9 cellular contexts compared by ENCODE assay signal in genomic region chr14:91573528-91573893, GRCh38.
DNase-seq lines count a peak whose midpoint lies in the region; ATAC-seq and TF ChIP-seq lines count a peak whose summit lies in the region.
"Had no signal": no experiment of that assay in that cellular context is flagged by ENCODE, and none has a peak within 500 bp of the region (broad histone marks: within the 10 kb centered on the region; RNA-seq: fewer than 3 reads in every experiment).

No MANE protein-coding gene starts in this region.

- H3K36me3 ChIP-seq in hepatocyte (replicated peaks; ENCODE audit: insufficient read depth, low read depth), result no peaks in the 10 kb centered on the region

- CTCF ChIA-PET in activated CD4-positive, alpha-beta memory T cell treated with anti-CD3 and anti-CD28 coated beads, Interleukin-2, amount 10 ng/mL, durations not matched to agents 7 days and 5 days (lab: Charles Lee), result interaction anchor here (0.6 kb wide), 1 partner anchor 594 kb away, joined by 3 read pairs; no protein-coding TSS in a partner anchor

- H4K20me1 ChIP-seq in hepatocyte (ENCODE audit: insufficient read depth, poor library complexity, severe bottlenecking), result no peaks in the 10 kb centered on the region

- H3K79me2 ChIP-seq in hepatocyte, result no peaks in the 10 kb centered on the region

- TF ChIP-seq CTCF in hepatocyte (IDR thresholded peaks at IDR 0.05; ENCODE audit: poor library complexity), result no peak

- H3K27ac ChIP-seq in hepatocyte, result no peak overlapping the region

- H2AFZ ChIP-seq in hepatocyte, result no peak overlapping the region

- ATAC-seq in stimulated activated effector memory CD8-positive, alpha-beta T cell treated with anti-CD3 and anti-CD28 coated beads, Interleukin-12 subunit alpha, Interleukin-12 subunit beta, amount 100 ng/mL, for 72 hours, result no peak
- ATAC-seq in GM21390 (IDR thresholded peaks at IDR 0.05; ENCODE audit: unreplicated experiment), result no peak

- peak overlapping the region; percentile 86 for H3K4me3 Mint-ChIP-seq in activated CD4-positive, alpha-beta T cell treated with anti-CD3 and anti-CD28 coated beads, Interleukin-2, amount 10 ng/mL, durations not matched to agents 24 days and 14 days
- H3K4me3 Mint-ChIP-seq in activated CD4-positive, alpha-beta memory T cell treated with anti-CD3 and anti-CD28 coated beads, Interleukin-2, amount 10 ng/mL, durations not matched to agents 7 days and 5 days, result peak overlapping the region; percentile 64
- H3K4me3 Mint-ChIP-seq in stimulated activated effector memory CD8-positive, alpha-beta T cell treated with anti-CD3 and anti-CD28 coated beads, Interleukin-12 subunit alpha, Interleukin-12 subunit beta, amount 100 ng/mL, for 72 hours, result peak overlapping the region; percentile 76

- peaks cover 13% of the 10 kb centered on the region for H3K27me3 ChIP-seq in hepatocyte

- H3K36me3 Mint-ChIP-seq in activated CD4-positive, alpha-beta T cell treated with anti-CD3 and anti-CD28 coated beads, Interleukin-2, amount 10 ng/mL, durations not matched to agents 24 days and 14 days (ENCODE audit: low read depth), result no peaks in the 10 kb centered on the region
- H3K36me3 Mint-ChIP-seq in activated CD4-positive, alpha-beta memory T cell treated with anti-CD3 and anti-CD28 coated beads, Interleukin-2, amount 10 ng/mL, durations not matched to agents 7 days and 5 days (ENCODE audit: low read depth), result no peaks in the 10 kb centered on the region
- H3K36me3 Mint-ChIP-seq in stimulated activated effector memory CD8-positive, alpha-beta T cell treated with anti-CD3 and anti-CD28 coated beads, Interleukin-12 subunit alpha, Interleukin-12 subunit beta, amount 100 ng/mL, for 72 hours, result no peaks in the 10 kb centered on the region

- H3K27me3 Mint-ChIP-seq in activated CD4-positive, alpha-beta T cell treated with anti-CD3 and anti-CD28 coated beads, Interleukin-2, amount 10 ng/mL, durations not matched to agents 24 days and 14 days, result peaks cover 30% of the 10 kb centered on the region
- peaks cover 30% of the 10 kb centered on the region for H3K27me3 Mint-ChIP-seq in activated CD4-positive, alpha-beta memory T cell treated with anti-CD3 and anti-CD28 coated beads, Interleukin-2, amount 10 ng/mL, durations not matched to agents 7 days and 5 days

- peaks cover 2% of the 10 kb centered on the region for H3K9me3 Mint-ChIP-seq in activated CD4-positive, alpha-beta T cell treated with anti-CD3 and anti-CD28 coated beads, Interleukin-2, amount 10 ng/mL, durations not matched to agents 24 days and 14 days
- no peaks in the 10 kb centered on the region for H3K9me3 Mint-ChIP-seq in activated CD4-positive, alpha-beta memory T cell treated with anti-CD3 and anti-CD28 coated beads, Interleukin-2, amount 10 ng/mL, durations not matched to agents 7 days and 5 days
- H3K9me3 Mint-ChIP-seq in stimulated activated effector memory CD8-positive, alpha-beta T cell treated with anti-CD3 and anti-CD28 coated beads, Interleukin-12 subunit alpha, Interleukin-12 subunit beta, amount 100 ng/mL, for 72 hours, result no peaks in the 10 kb centered on the region

- peak overlapping the region; percentile 95 for H3K4me2 ChIP-seq in hepatocyte

- intact Hi-C loops in activated CD4-positive, alpha-beta T cell treated with anti-CD3 and anti-CD28 coated beads, Interleukin-2, amount 10 ng/mL, durations not matched to agents 24 days and 14 days (cut with micrococcal nuclease), result loop anchor here (10.0 kb wide), 1 partner anchor 229 kb away; no protein-coding TSS in a partner anchor

- H3K4me3 ChIP-seq in hepatocyte, result no peak overlapping the region

- H3K4me1 ChIP-seq in hepatocyte (ENCODE audit: insufficient read depth), result no peaks in the 10 kb centered on the region

- POLR2A ChIA-PET in activated CD4-positive, alpha-beta memory T cell treated with anti-CD3 and anti-CD28 coated beads, Interleukin-2, amount 10 ng/mL, durations not matched to agents 7 days and 5 days (lab: Charles Lee), result no interaction called here

- no peaks in the 10 kb centered on the region for H3K9me3 ChIP-seq in hepatocyte (ENCODE audit: low read depth)

- H3K4me1 Mint-ChIP-seq in activated CD4-positive, alpha-beta T cell treated with anti-CD3 and anti-CD28 coated beads, Interleukin-2, amount 10 ng/mL, durations not matched to agents 24 days and 14 days, result peaks cover 15% of the 10 kb centered on the region
- peaks cover 8% of the 10 kb centered on the region for H3K4me1 Mint-ChIP-seq in activated CD4-positive, alpha-beta memory T cell treated with anti-CD3 and anti-CD28 coated beads, Interleukin-2, amount 10 ng/mL, durations not matched to agents 7 days and 5 days
- peaks cover 18% of the 10 kb centered on the region for H3K4me1 Mint-ChIP-seq in stimulated activated effector memory CD8-positive, alpha-beta T cell treated with anti-CD3 and anti-CD28 coated beads, Interleukin-12 subunit alpha, Interleukin-12 subunit beta, amount 100 ng/mL, for 72 hours

- H3K27ac Mint-ChIP-seq in activated CD4-positive, alpha-beta T cell treated with anti-CD3 and anti-CD28 coated beads, Interleukin-2, amount 10 ng/mL, durations not matched to agents 24 days and 14 days, result peak overlapping the region; percentile 38
- no peak overlapping the region for H3K27ac Mint-ChIP-seq in activated CD4-positive, alpha-beta memory T cell treated with anti-CD3 and anti-CD28 coated beads, Interleukin-2, amount 10 ng/mL, durations not matched to agents 7 days and 5 days
- peak overlapping the region; percentile 46 for H3K27ac Mint-ChIP-seq in stimulated activated effector memory CD8-positive, alpha-beta T cell treated with anti-CD3 and anti-CD28 coated beads, Interleukin-12 subunit alpha, Interleukin-12 subunit beta, amount 100 ng/mL, for 72 hours

- no peak for DNase-seq in activated CD4-positive, alpha-beta T cell treated with anti-CD3 and anti-CD28 coated beads, Interleukin-2, amount 10 ng/mL, durations not matched to agents 24 days and 14 days
- no peak for DNase-seq in activated CD4-positive, alpha-beta T cell treated with anti-CD3 and anti-CD28 coated beads, Interleukin-2, amount 50 U/mL, for 48 hours
- no peak for DNase-seq in activated CD4-positive, alpha-beta memory T cell treated with anti-CD3 and anti-CD28 coated beads, Interleukin-2, amount 10 ng/mL, durations not matched to agents 7 days and 5 days
- DNase-seq in hepatocyte (ENCODE audit: low spot score), result no peak
- no peak for DNase-seq in stimulated activated effector memory CD8-positive, alpha-beta T cell treated with anti-CD3 and anti-CD28 coated beads, Interleukin-12 subunit alpha, Interleukin-12 subunit beta, amount 100 ng/mL, for 72 hours (ENCODE audit: low spot score in 2 of 2)
- DNase-seq in epidermal melanocyte (ENCODE audit: insufficient read length, low spot score), result no peak
- no peak for DNase-seq in activated CD4-positive, alpha-beta T cell treated with anti-CD3 and anti-CD28 coated beads for 4 hours
- DNase-seq: NK-92 treated with Interleukin-12 subunit alpha and Interleukin-12 subunit beta, amount 100 ng/mL, for 24 hours had no signal

- H3K9me2 ChIP-seq in hepatocyte (replicated peaks; ENCODE audit: insufficient read depth), result no peaks in the 10 kb centered on the region
